ENCODE assay signal across 8 cellular contexts in the genomic region with DNA sequence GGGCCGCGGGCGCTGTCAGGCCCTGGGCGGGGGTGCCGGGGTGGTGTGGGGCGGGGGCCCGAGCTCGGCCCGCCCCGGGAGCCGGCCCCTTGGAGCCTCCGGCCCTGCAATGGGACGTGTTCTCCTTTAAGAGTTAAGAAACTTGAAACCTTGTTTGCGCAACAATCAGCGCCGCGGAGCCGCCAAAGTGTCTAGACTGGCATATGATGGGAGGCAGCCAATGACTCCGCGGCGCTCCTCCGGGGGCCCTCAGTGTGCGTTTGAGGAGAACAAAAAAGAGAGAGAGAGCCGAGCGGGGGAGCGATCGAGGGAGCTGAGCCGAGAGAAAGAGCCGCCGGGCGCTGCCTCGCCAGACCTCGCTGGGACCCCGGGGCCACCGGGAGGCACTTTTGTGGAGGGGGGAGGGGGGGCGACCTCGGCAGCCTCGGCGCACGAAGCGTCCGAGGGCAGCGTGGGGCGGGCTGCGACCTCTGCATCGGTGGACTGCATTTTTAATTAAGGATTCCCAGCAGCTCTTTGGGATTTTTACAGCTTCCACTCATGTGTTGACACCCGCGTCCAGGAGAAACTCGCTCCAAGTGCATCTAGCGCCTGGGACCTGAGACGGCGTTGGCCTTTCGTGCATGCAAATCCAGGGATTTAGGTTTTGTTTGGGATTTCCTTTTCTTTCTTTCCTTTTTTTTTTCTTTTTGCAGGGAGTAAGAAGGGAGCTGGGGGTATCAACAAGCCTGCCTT. TPM values are rescaled to one million over a fixed set of nuclear protein-coding genes. Genes with fewer than 3 reads are reported as not detected.
DNase-seq lines count a peak whose midpoint lies in the region; ATAC-seq, FAIRE-seq and TF ChIP-seq lines count a peak whose summit lies in the region.

SMAD6 (plus strand) TSS at position 202 of the 735 bp plus-strand sequence. CDS start 1,023 bp downstream, outside the sequence.

- peak within 1 kb of the TSS; percentile 84 for H2AFZ ChIP-seq in neuron (ENCODE audit: low read depth, low read length)

- peak within 1 kb of the TSS; percentile 80 for H3K4me3 Mint-ChIP-seq in activated naive CD4-positive, alpha-beta T cell treated with anti-CD3 and anti-CD28 coated beads for 36 hours

- intact Hi-C loops in activated naive CD4-positive, alpha-beta T cell treated with anti-CD3 and anti-CD28 coated beads for 36 hours (cut with micrococcal nuclease), result loop anchor here (1.0 to 10.0 kb wide), 4 partner anchors 47 to 1860 kb away; partner anchors contain the start of genes PLEKHO2 and ZWILCH
- intact Hi-C loops in stomach (cut with DNase I; ENCODE audit: low total_unique reads), result no loop called here

- H3K9ac ChIP-seq in SK-N-MC (ENCODE audit: insufficient read length), result peak within 1 kb of the TSS; percentile 87

- DNase-seq in A549 (ENCODE audit: low read depth in 1 of 2, low spot score in 1 of 2) (peak; percentile 98 to 99), NB4 (ENCODE audit: low read depth) (peak; percentile 99), SK-N-MC (ENCODE audit: low read depth, low spot score) (peak; percentile 99), stomach (peak; percentile 96)
- peak; percentile 89 for DNase-seq in activated naive CD4-positive, alpha-beta T cell treated with anti-CD3 and anti-CD28 coated beads for 36 hours

- CTCF ChIA-PET in A549 (lab: Yijun Ruan, JAX), result interaction anchor here (0.9 to 24.6 kb wide), 15 partner anchors 10 to 159 kb away, joined by 3 to 779 read pairs (median 10); no protein-coding TSS in a partner anchor
- CTCF ChIA-PET in activated naive CD4-positive, alpha-beta T cell treated with anti-CD3 and anti-CD28 coated beads for 36 hours (lab: Charles Lee), result interaction anchor here (0.7 to 1.1 kb wide), 2 partner anchors 88 to 97 kb away, joined by 3 to 4 read pairs; no protein-coding TSS in a partner anchor

- ATAC-seq in A549 (peak; percentile 61 to 75), GM19035 (IDR thresholded peaks at IDR 0.05; ENCODE audit: unreplicated experiment) (peak; percentile 24), gastroesophageal sphincter (peak; percentile 83)

- H3K27me3 ChIP-seq in gastroesophageal sphincter (no peaks in the 10 kb centered on the region), neuron (ENCODE audit: insufficient read depth, low read length) (no peaks in the 10 kb centered on the region), stomach (peaks cover 0 to 20% (median 0%) of the 10 kb centered on the region in 3 donors)

- no peaks in the 10 kb centered on the region for H3K36me3 ChIP-seq in SK-N-MC (ENCODE audit: insufficient read depth, low read length)
- no peaks in the 10 kb centered on the region for H3K36me3 ChIP-seq in gastroesophageal sphincter
- no peaks in the 10 kb centered on the region for H3K36me3 ChIP-seq in neuron (ENCODE audit: insufficient read depth, low read length)
- H3K36me3 ChIP-seq in stomach, result no peaks in the 10 kb centered on the region

- H3K4me2 ChIP-seq in A549, result peak within 1 kb of the TSS; percentile 97

- H3K27ac Mint-ChIP-seq in activated naive CD4-positive, alpha-beta T cell treated with anti-CD3 and anti-CD28 coated beads for 36 hours, result peak within 1 kb of the TSS; percentile 12

- FAIRE-seq in A549 (lab: Jason Lieb, UNC), result peak; percentile 28

- no peaks in the 10 kb centered on the region for H3K9me3 ChIP-seq in A549
- no peaks in the 10 kb centered on the region for H3K9me3 ChIP-seq in SK-N-MC (ENCODE audit: low read depth, low read length)
- no peaks in the 10 kb centered on the region for H3K9me3 ChIP-seq in gastroesophageal sphincter
- H3K9me3 ChIP-seq in neuron (ENCODE audit: low read length), result no peaks in the 10 kb centered on the region
- no peaks in the 10 kb centered on the region for H3K9me3 ChIP-seq in stomach

- H3K4me1 ChIP-seq in A549 (peaks cover 48% of the 10 kb centered on the region), gastroesophageal sphincter (peaks cover 0 to 55% (median 16%) of the 10 kb centered on the region in 3 donors), neuron (ENCODE audit: insufficient read depth, low read length) (peaks cover 44% of the 10 kb centered on the region), stomach (peaks cover 34 to 64% (median 57%) of the 10 kb centered on the region in 4 donors)

- H3K4me3 ChIP-seq in A549, result peak within 1 kb of the TSS; percentile 90
- peak within 1 kb of the TSS; percentile 72 for H3K4me3 ChIP-seq in NB4 (ENCODE audit: low read depth, low read length)
- H3K4me3 ChIP-seq in SK-N-MC, result peak within 1 kb of the TSS; percentile 97
- peak within 1 kb of the TSS; percentile 39 to 74 for H3K4me3 ChIP-seq in gastroesophageal sphincter
- H3K4me3 ChIP-seq in neuron (ENCODE audit: low read length), result peak within 1 kb of the TSS; percentile 65
- H3K4me3 ChIP-seq in stomach, result peak within 1 kb of the TSS; percentile 72 to 97 (median 82)

- H3K4me1 Mint-ChIP-seq in activated naive CD4-positive, alpha-beta T cell treated with anti-CD3 and anti-CD28 coated beads for 36 hours (ENCODE audit: low read depth), result peaks cover 11% of the 10 kb centered on the region

- TF ChIP-seq POLR2A in A549 (IDR thresholded peaks at IDR 0.05; ENCODE audit: low read length), result peak; percentile 73
- peak; percentile 70 for TF ChIP-seq POLR2A in NB4 (IDR thresholded peaks at IDR 0.05; ENCODE audit: extremely low read depth, insufficient read length)
- TF ChIP-seq POLR2A in gastroesophageal sphincter (IDR thresholded peaks at IDR 0.05), result peak; percentile 26 to 34
- no peak for TF ChIP-seq POLR2A in stomach (IDR thresholded peaks at IDR 0.05)

- POLR2A ChIA-PET in A549 (lab: Yijun Ruan, JAX), result interaction anchor here (0.6 to 7.3 kb wide), 14 partner anchors 9 to 230 kb away, joined by 3 to 94 read pairs (median 4); no protein-coding TSS in a partner anchor

- under 1% methylated on average over 46 of the region's 53 CpGs for WGBS in A549 (ENCODE audit: missing lambda C conversion rate)
- WGBS in gastroesophageal sphincter (ENCODE audit: low coverage in 1 of 2), 2 donors, result 0% methylated on average over 3 to 11 of the region's 53 CpGs
- 0 to 1% (median 1%) methylated on average over 39 to 53 of the region's 53 CpGs for WGBS in stomach, 5 donors

- TF ChIP-seq EP300 in A549 (IDR thresholded peaks at IDR 0.05), result peak; percentile 22 to 67; a peak in 2 of 5 replicates
- no peak for TF ChIP-seq EP300 in gastroesophageal sphincter (IDR thresholded peaks at IDR 0.05)
- no peak for TF ChIP-seq EP300 in stomach (IDR thresholded peaks at IDR 0.05)

- H3K27ac ChIP-seq in A549 (peak within 1 kb of the TSS; percentile 95), SK-N-MC (peak within 1 kb of the TSS; percentile 93), gastroesophageal sphincter (peak within 1 kb of the TSS; percentile 20 to 91 (median 86)), stomach (peak within 1 kb of the TSS; percentile 86 to 90 (median 90))

- no peaks in the 10 kb centered on the region for H3K36me3 Mint-ChIP-seq in activated naive CD4-positive, alpha-beta T cell treated with anti-CD3 and anti-CD28 coated beads for 36 hours (ENCODE audit: low read depth)

- TF ChIP-seq RAD21 in A549 (conservative IDR thresholded peaks at IDR 0.05 in 1 of 2, IDR thresholded peaks at IDR 0.05 in 1 of 2), result peak; percentile 39 to 42; a peak in 4 of 5 replicates

- no peak for TF ChIP-seq CTCF in A549 (IDR thresholded peaks at IDR 0.05)
- no peak for TF ChIP-seq CTCF in NB4 (IDR thresholded peaks at IDR 0.05; ENCODE audit: low read depth, low read length)
- TF ChIP-seq CTCF in gastroesophageal sphincter (IDR thresholded peaks at IDR 0.05), result no peak
- TF ChIP-seq CTCF in stomach (IDR thresholded peaks at IDR 0.05), result no peak

- H3K9me3 Mint-ChIP-seq in activated naive CD4-positive, alpha-beta T cell treated with anti-CD3 and anti-CD28 coated beads for 36 hours, result no peaks in the 10 kb centered on the region

- H3K27me3 Mint-ChIP-seq in activated naive CD4-positive, alpha-beta T cell treated with anti-CD3 and anti-CD28 coated beads for 36 hours (ENCODE audit: low read depth), result peaks cover 13% of the 10 kb centered on the region

TF ChIP-seq in A549, 52 proteins besides CTCF, POLR2A, EP300 and RAD21 (continues in another document):
- TF ChIP-seq KDM5A (IDR thresholded peaks at IDR 0.05) (no peak), RCOR1 (IDR thresholded peaks at IDR 0.05; ENCODE audit: low read depth, low read length) (no peak), MAFK (IDR thresholded peaks at IDR 0.05; ENCODE audit: partially characterized antibody) (peak; percentile 12), EHMT2 (IDR thresholded peaks at IDR 0.05; ENCODE audit: low read depth) (no peak), HOXB13 (CRISPR knock-in tag; IDR thresholded peaks at IDR 0.05; ENCODE audit: low read depth) (no peak), PHF8 (IDR thresholded peaks at IDR 0.05; ENCODE audit: borderline replicate concordance, low read depth) (0 out of 2 replicates have a peak, but pooled peaks have one; percentile 20)

RNA-seq across cellular contexts. Expression of gene SMAD6, which starts in this region (rescaled TPM):
- polyA plus RNA-seq in A549 (2011; rRNA removed) (9.6 and 14.0 TPM in 2 replicates), A549 (2017; fragmentation: RNase III; extraction: RNeasy Plus Mini Kit Qiagen cat#74134 plus additional on column Dnase treatment) (40.5 to 46.7 TPM (median 46.6 TPM) in 3 replicates), stomach (1 to 10 TPM; 4.0 to 5.7 (median 4.6) TPM)
- 41.3 and 55.8 TPM in 2 replicates for polyA plus RNA-seq in A549 (2012; cell fraction: cytosol; rRNA removed)
- polyA plus RNA-seq in A549 (2012; cell fraction: nucleus; rRNA removed), result 173 and 184 TPM in 2 replicates
- 29.1 and 38.4 TPM in 2 replicates for polyA minus RNA-seq in A549 (2011; rRNA and poly(A)+ RNA removed)
- total RNA-seq in activated naive CD4-positive, alpha-beta T cell treated with anti-CD3 and anti-CD28 coated beads for 36 hours, result under 1 TPM in 1 of 2 experiments, not detected in 1; 0.05 TPM
- total RNA-seq in gastroesophageal sphincter (10 to 100 TPM in 3 of 4 donors, 1 to 10 TPM in 1; 9.9 to 11.2 (median 10.9) TPM), stomach (100 to 1,000 TPM in 2 of 5 donors, 10 to 100 TPM in 3; 20.4 to 112 (median 76.4) TPM)

Comparison
In these comparisons a context has a peak if more than half of its experiments do, and no peak if none do; other contexts are left out.
1. Peak in every context shown above with its lines: DNase-seq, ATAC-seq, H3K4me3 ChIP-seq and H3K27ac ChIP-seq.
2. RNA of gene SMAD6 (total RNA-seq): 20.4 to 112 TPM in stomach and 9.9 to 11.2 TPM in gastroesophageal sphincter; 0.05 TPM in activated naive CD4-positive, alpha-beta T cell treated with anti-CD3 and anti-CD28 coated beads for 36 hours; every median in the first group is over 10 times any median in the second.
3. Peak in DNase-seq in activated naive CD4-positive, alpha-beta T cell treated with anti-CD3 and anti-CD28 coated beads for 36 hours; RNA of the gene not detected or under 1 TPM.
4. ATAC-seq: peak in every context shown above with its lines; median percentile 83 in gastroesophageal sphincter; 68 in A549; 24 in GM19035.
5. POLR2A ChIP-seq: peak in A549 (single experiment), NB4 (single experiment) and gastroesophageal sphincter (2 of 2); none in stomach (0 of 4).